Comparison of ENCODE assay signal across 14 cellular contexts in the genomic region with DNA sequence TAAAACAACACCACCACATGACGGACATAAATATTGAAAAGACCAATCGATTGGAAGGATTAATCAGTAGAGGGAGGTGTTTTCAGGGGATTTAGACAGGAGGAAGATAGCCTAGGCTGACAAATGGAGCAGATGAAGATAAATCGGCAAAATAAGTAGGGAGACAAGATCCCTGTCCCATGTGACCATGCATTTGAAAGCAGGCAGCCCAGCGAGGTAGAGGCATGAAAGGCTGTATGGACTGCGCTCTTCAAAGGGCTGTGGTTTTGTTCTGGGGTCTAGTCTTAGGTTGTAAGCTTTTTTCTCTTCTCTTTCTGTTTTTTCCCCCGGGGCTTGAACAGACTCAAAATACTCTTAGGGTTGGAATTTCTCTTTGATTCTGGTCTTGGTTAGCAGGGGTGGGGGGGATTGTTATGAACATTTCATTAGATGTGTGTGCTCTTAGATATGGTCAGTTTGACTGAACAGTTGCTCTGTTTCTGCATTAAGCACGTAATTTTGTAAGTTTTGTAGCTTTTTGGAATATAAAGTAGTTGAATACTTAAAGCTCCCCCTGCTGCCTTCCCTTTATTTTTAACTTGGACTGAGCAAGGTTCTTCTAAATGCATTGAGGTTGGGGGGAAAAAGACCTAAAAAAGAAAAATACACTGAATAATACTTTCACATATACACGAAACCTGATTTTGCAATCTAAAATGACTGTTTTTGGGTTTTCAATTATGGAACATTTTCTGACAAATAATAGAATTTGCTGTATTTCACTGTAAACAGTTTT. TPM values are rescaled to one million over a fixed set of nuclear protein-coding genes. Genes with fewer than 3 reads are reported as not detected.
DNase-seq lines count a peak whose midpoint lies in the region; ATAC-seq, FAIRE-seq and TF ChIP-seq lines count a peak whose summit lies in the region.
"Had no signal": no experiment of that assay in that cellular context is flagged by ENCODE, and none has a peak within 500 bp of the region (broad histone marks: within the 10 kb centered on the region; RNA-seq: fewer than 3 reads in every experiment).

No MANE protein-coding gene starts in this region.

- H4K20me1 ChIP-seq in GM12878 (ENCODE audit: control insufficient read depth, insufficient read depth), result no peaks in the 10 kb centered on the region

- H3K4me1 ChIP-seq in GM12878 (ENCODE audit: control insufficient read depth, insufficient read depth, low read length), result peaks cover 12% of the 10 kb centered on the region

- no peak for FAIRE-seq in GM12878 (lab: Jason Lieb, UNC)
- FAIRE-seq: RCC 7860, TTC549 had no signal

- no peak for TF ChIP-seq RAD21 in GM12878 (IDR thresholded peaks at IDR 0.05; ENCODE audit: insufficient read depth, low read depth, low read length)

- H3K9me3 Mint-ChIP-seq in stimulated activated memory B cell treated with anti-CD40 and anti-IgM and Interleukin-4, amounts not matched to agents 10 μg/mL and 1 μg/mL and 100 μg/mL, for 72 hours, result no peaks in the 10 kb centered on the region

- DNase-seq in GM12878 (ENCODE audit: low read depth, low spot score) (no peak), HCEC 1CT (no peak), cerebellum (ENCODE audit: low spot score) (no peak), NCI-H1436 treated with DMSO at 0.1 percent for 48 hours (lab: John Stamatoyannopoulos, UW) (no peak)
- DNase-seq: activated T-cell treated with anti-CD3 and anti-CD28 coated beads for 4 hours, mucosa of descending colon, NCI-H1694 had no signal

- no peaks in the 10 kb centered on the region for H3K27me3 Mint-ChIP-seq in stimulated activated memory B cell treated with anti-CD40 and anti-IgM and Interleukin-4, amounts not matched to agents 10 μg/mL and 1 μg/mL and 100 μg/mL, for 72 hours

- 11% methylated on average over 8 of the region's 8 CpGs for WGBS in GM12878 (ENCODE audit: insufficient coverage, insufficient replicate concordance, low lambda C conversion rate, missing lambda C conversion rate)

- SMC1A ChIA-PET in GM12878 (lab: Charles Lee; ENCODE audit: uncharacterized antibody, unreplicated experiment), result interaction anchor here (1.0 to 2.4 kb wide), 5 partner anchors 14 to 160 kb away, joined by 3 to 8 read pairs (median 4); no protein-coding TSS in a partner anchor

- TF ChIP-seq EP300 in GM12878 (IDR thresholded peaks at IDR 0.05; ENCODE audit: borderline replicate concordance in 1 of 2, control insufficient read depth in 1 of 2, low read depth in 2 of 2, low read length in 2 of 2), result no peak

- H3K27ac Mint-ChIP-seq in stimulated activated memory B cell treated with anti-CD40 and anti-IgM and Interleukin-4, amounts not matched to agents 10 μg/mL and 1 μg/mL and 100 μg/mL, for 72 hours, result peak overlapping the region; percentile 87

- no peaks in the 10 kb centered on the region; the same call in 2 of the 3 replicates for H3K9me3 ChIP-seq in GM12878 (replicated peaks; ENCODE audit: control insufficient read depth, insufficient read depth, low read length)
- H3K9me3 ChIP-seq: mucosa of descending colon had no signal

- peaks cover 55% of the 10 kb centered on the region for H3K36me3 Mint-ChIP-seq in stimulated activated memory B cell treated with anti-CD40 and anti-IgM and Interleukin-4, amounts not matched to agents 10 μg/mL and 1 μg/mL and 100 μg/mL, for 72 hours

- no peak overlapping the region for H3K9ac ChIP-seq in GM12878 (ENCODE audit: control insufficient read depth, insufficient read depth, low read length)

- H3K79me2 ChIP-seq in GM12878 (ENCODE audit: control insufficient read depth, insufficient read depth, low read length), result no peaks in the 10 kb centered on the region; the same call in 1 of the 2 replicates

- RAD21 ChIA-PET in GM12878 (lab: Charles Lee; ENCODE audit: unreplicated experiment), result interaction anchor here (1.7 kb wide), 1 partner anchor 15 kb away, joined by 3 read pairs; no protein-coding TSS in a partner anchor

- intact Hi-C loops in GM12878 (cut with micrococcal nuclease; ENCODE audit: unreplicated experiment), result no loop called here

- TF ChIP-seq POLR2A in GM12878 (IDR thresholded peaks at IDR 0.05; ENCODE audit: low read depth, low read length), result no peak

- H3K4me3 Mint-ChIP-seq in stimulated activated memory B cell treated with anti-CD40 and anti-IgM and Interleukin-4, amounts not matched to agents 10 μg/mL and 1 μg/mL and 100 μg/mL, for 72 hours, result peak overlapping the region; percentile 77

- in situ Hi-C loops in GM12878 (cut with MboI), result no loop called here

- no peaks in the 10 kb centered on the region for H3K27me3 ChIP-seq in GM12878 (replicated peaks in 1 of 2; ENCODE audit: control insufficient read depth in 2 of 2, insufficient read depth in 2 of 2, low read length in 1 of 2)

- peak; percentile 41 for ATAC-seq in GM18511 (IDR thresholded peaks at IDR 0.05; ENCODE audit: unreplicated experiment)
- ATAC-seq in HG03521 (IDR thresholded peaks at IDR 0.05; ENCODE audit: unreplicated experiment), result peak; percentile 30
- ATAC-seq in GM12878, result peak; percentile 42; the same call in 2 of the 3 replicates
- ATAC-seq in stimulated activated memory B cell treated with anti-CD40 and anti-IgM and Interleukin-4, amounts not matched to agents 10 μg/mL and 1 μg/mL and 100 μg/mL, for 72 hours, result peak; percentile 72
- no peak for ATAC-seq in HG02642 (IDR thresholded peaks at IDR 0.05; ENCODE audit: poor library complexity, unreplicated experiment)

- H3K4me2 ChIP-seq in GM12878 (ENCODE audit: control insufficient read depth, insufficient read depth), result peak overlapping the region; percentile 1; the same call in 1 of the 2 replicates

- no peak overlapping the region; the same call in 1 of the 2 replicates for H3K4me3 ChIP-seq in GM12878
- H3K4me3 ChIP-seq: mucosa of descending colon had no signal

- no peak overlapping the region for H3K27ac ChIP-seq in GM12878 (ENCODE audit: control insufficient read depth, insufficient read depth)
- H3K27ac ChIP-seq: epithelial cell of prostate had no signal

- no peak for TF ChIP-seq CTCF in GM12878 (IDR thresholded peaks at IDR 0.05 in 2 of 3, conservative IDR thresholded peaks at IDR 0.05 in 1 of 3; ENCODE audit: control insufficient read depth in 2 of 3, extremely low read depth in 1 of 3, insufficient read depth in 1 of 3, low read depth in 3 of 3, low read length in 3 of 3)

- peaks cover 84% of the 10 kb centered on the region for H3K4me1 Mint-ChIP-seq in stimulated activated memory B cell treated with anti-CD40 and anti-IgM and Interleukin-4, amounts not matched to agents 10 μg/mL and 1 μg/mL and 100 μg/mL, for 72 hours

- BruUV-seq in GM12878 (replicated peaks; lab: Mats Ljungman, UMichigan), result no TSS peak

- no peaks in the 10 kb centered on the region for H3K36me3 ChIP-seq in GM12878 (ENCODE audit: control insufficient read depth in 2 of 2, insufficient read depth in 2 of 2, low read length in 1 of 2)

- CTCF ChIA-PET in GM12878 (lab: Yijun Ruan, JAX), result interaction anchor here (0.6 kb wide), 1 partner anchor 174 kb away, joined by 3 read pairs; no protein-coding TSS in a partner anchor

- peak overlapping the region; percentile 62 for H2AFZ ChIP-seq in GM12878 (ENCODE audit: control insufficient read depth, low read depth, low read length)

- POLR2A ChIA-PET in GM12878 (lab: Charles Lee), result no interaction called here

TF ChIP-seq in GM12878, 131 proteins besides CTCF, POLR2A, EP300 and RAD21:
- 0 out of 2 replicates have a peak, but pooled peaks have one; percentile 20 for TF ChIP-seq RUNX3 (IDR thresholded peaks at IDR 0.05; ENCODE audit: low read length)
- no peak for TF ChIP-seq BCL11A (IDR thresholded peaks at IDR 0.05; ENCODE audit: low read depth, low read length)
TF ChIP-seq in GM12878: peak in this region for 1.

RNA-seq across cellular contexts. Expression of a gene that starts 32.2 kb away (rescaled TPM):
- total RNA-seq in GM12878 (2013; cell fraction: nucleolus; rRNA removed), result 14.2 and 16.9 TPM in 2 replicates
- total RNA-seq in GM12878 (2014; rRNA removed) (0.90 and 2.1 TPM in 2 replicates), GM12878 (2014; rRNA removed; fragmentation: Illumina TruSeq; extraction: Trizol) (1.6 and 2.3 TPM in 2 replicates), GM12878 (2021) (1.4 and 1.9 TPM in 2 replicates), cerebellum (193 TPM)
- 1.4 TPM for polyA plus RNA-seq in GM12878 (2011; ENCODE audit: low read depth)
- polyA plus RNA-seq in GM12878 (2011; rRNA removed) (2.1 and 2.3 TPM in 2 replicates), GM12878 (2014; fragmentation: Illumina TruSeq; extraction: Trizol) (3.4 and 4.2 TPM in 2 replicates), GM12878 (2014; fragmentation: Nextera tagmentation; extraction: Ambion mirVana) (1 to 10 TPM in 1 of 2 experiments, under 1 TPM in 1; 0.44 to 1.3 TPM), GM12878 (2014; rRNA removed) (1.6 and 1.9 TPM in 2 replicates), GM12878 (2016; fragmentation: Nextera tagmentation; extraction: Ambion mirVana) (under 1 TPM; 0.63 to 0.84 TPM)
- polyA plus RNA-seq in GM12878 (2011; cell fraction: cytosol; rRNA removed), result 3.0 and 3.8 TPM in 2 replicates
- 1.5 and 1.7 TPM in 2 replicates for polyA plus RNA-seq in GM12878 (2011; cell fraction: nucleus; rRNA removed)
- 1.8 and 2.1 TPM in 2 replicates for polyA plus RNA-seq in GM12878 (2012)
- polyA minus RNA-seq in GM12878 (2011; rRNA and poly(A)+ RNA removed), result 4.6 and 5.0 TPM in 2 replicates
- 0.73 and 1.9 TPM in 2 replicates for polyA minus RNA-seq in GM12878 (2011; cell fraction: cytosol; rRNA and poly(A)+ RNA removed)
- 0.77 and 0.85 TPM in 2 replicates for polyA minus RNA-seq in GM12878 (2011; cell fraction: nucleus; rRNA and poly(A)+ RNA removed)

Comparison
In these comparisons a context has a peak if more than half of its experiments do, and no peak if none do; other contexts are left out.
1. RNA of a gene that starts 32.2 kb away (total RNA-seq): 193 TPM in cerebellum (single experiment); 0.90 to 16.9 TPM in GM12878; every median in the first group is over 10 times any median in the second.